8 cellular contexts compared by ENCODE assay signal in the genomic region with DNA sequence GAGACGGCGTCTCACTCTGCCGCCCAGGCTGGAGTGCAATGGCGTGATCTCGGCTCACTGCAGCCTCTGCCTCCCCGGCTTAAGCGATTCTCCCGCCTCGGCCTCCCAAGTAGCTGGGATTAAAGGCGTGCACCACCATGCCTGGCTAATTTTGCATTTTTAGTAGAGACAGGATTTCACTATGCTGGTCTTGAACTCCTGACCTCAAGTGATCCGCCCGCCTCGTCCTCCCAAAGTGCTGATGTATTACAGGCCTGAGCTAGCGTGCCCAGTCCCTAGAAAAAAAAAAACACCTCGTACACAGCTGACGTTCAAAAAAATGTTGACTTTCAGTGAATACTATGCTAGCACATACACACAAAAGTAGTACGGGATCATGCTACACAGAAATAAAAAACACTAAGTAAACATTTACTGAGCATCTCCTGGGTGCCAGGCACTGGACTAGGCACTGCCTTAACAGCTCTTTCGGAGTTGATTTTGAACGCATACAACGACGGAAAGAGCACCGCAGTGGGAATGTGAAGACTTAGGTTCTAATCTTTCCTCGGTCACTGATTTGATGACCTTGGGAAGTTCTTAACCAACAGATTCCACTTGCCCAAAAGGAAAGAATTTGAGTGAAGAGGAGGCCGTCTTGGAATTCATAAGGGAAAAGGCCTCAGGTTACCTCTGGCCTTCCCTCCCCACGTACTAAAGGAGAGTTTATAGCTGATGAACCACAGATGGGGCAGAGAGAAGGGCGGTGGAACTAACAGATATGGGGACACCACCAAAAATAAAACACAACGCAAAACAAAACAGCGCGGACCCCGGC. TPM values are rescaled to one million over a fixed set of nuclear protein-coding genes. Genes with fewer than 3 reads are reported as not detected.
DNase-seq lines count a peak whose midpoint lies in the region; ATAC-seq and TF ChIP-seq lines count a peak whose summit lies in the region.

No MANE protein-coding gene starts in this region.

- intact Hi-C loops in cardiac septum (cut with DNase I): loop anchor here (2.0 to 10.0 kb wide), 2 partner anchors 72 to 394 kb away; partner anchors contain the start of gene EFR3B

- no peaks in the 10 kb centered on the region for H3K9me3 ChIP-seq in cardiac muscle cell (ENCODE audit: low read depth)
- H3K9me3 ChIP-seq in WERI-Rb-1 (ENCODE audit: severe bottlenecking): no peaks in the 10 kb centered on the region

- TF ChIP-seq CTCF in cardiac muscle cell (IDR thresholded peaks at IDR 0.05; ENCODE audit: low read depth, low read length) (no peak), WERI-Rb-1 (IDR thresholded peaks at IDR 0.05; ENCODE audit: low read depth, low read length) (no peak), foreskin keratinocyte (conservative IDR thresholded peaks at IDR 0.05) (no peak), retinal pigment epithelial cell (conservative IDR thresholded peaks at IDR 0.05; ENCODE audit: low read depth, low read length) (no peak)

- ATAC-seq in foreskin keratinocyte (no peak), GM19023 (IDR thresholded peaks at IDR 0.05; ENCODE audit: unreplicated experiment) (no peak)

- DNase-seq in cardiac muscle cell (ENCODE audit: low read depth in 1 of 2, low spot score in 1 of 2): peak; percentile 44 to 51
- no peak for DNase-seq in cardiac septum (ENCODE audit: low spot score)
- no peak for DNase-seq in WERI-Rb-1
- DNase-seq in foreskin keratinocyte: peak; percentile 33 to 48
- no peak for DNase-seq in retinal pigment epithelial cell (ENCODE audit: low read depth)
- no peak for DNase-seq in stimulated activated CD4-positive, alpha-beta T cell treated with anti-CD3 and anti-CD28 coated beads, Interleukin-12 subunit alpha, Interleukin-12 subunit beta, amount 100 ng/mL, for 4 hours
- no peak for DNase-seq in NCI-H1694 (lab: John Stamatoyannopoulos, UW)

- H3K27ac ChIP-seq in cardiac muscle cell: peak overlapping the region; percentile 98
- H3K27ac ChIP-seq in WERI-Rb-1: peak overlapping the region; percentile 98
- peak overlapping the region; percentile 96 for H3K27ac ChIP-seq in foreskin keratinocyte

- no peaks in the 10 kb centered on the region for H3K27me3 ChIP-seq in cardiac muscle cell
- no peaks in the 10 kb centered on the region for H3K27me3 ChIP-seq in WERI-Rb-1 (ENCODE audit: insufficient read depth, low read depth, severe bottlenecking)
- no peaks in the 10 kb centered on the region for H3K27me3 ChIP-seq in foreskin keratinocyte

- H3K4me3 ChIP-seq in cardiac muscle cell (peak overlapping the region; percentile 65), WERI-Rb-1 (ENCODE audit: low read depth, low read length) (peak overlapping the region; percentile 97), retinal pigment epithelial cell (ENCODE audit: low read length) (peak overlapping the region; percentile 96)

- peaks cover 6% of the 10 kb centered on the region for H3K4me1 ChIP-seq in cardiac muscle cell (ENCODE audit: low read depth)
- H3K4me1 ChIP-seq in foreskin keratinocyte: peaks cover 10% of the 10 kb centered on the region

- H3K36me3 ChIP-seq in cardiac muscle cell (peaks cover 15% of the 10 kb centered on the region), WERI-Rb-1 (peaks cover 16% of the 10 kb centered on the region)

RNA-seq across cellular contexts. Expression of gene DNAJC27, which starts 1.1 kb away (rescaled TPM):
- total RNA-seq in cardiac muscle cell (8.3 and 11.3 TPM in 2 replicates), cardiac septum (11.2 TPM), foreskin keratinocyte (1.8 and 4.1 TPM in 2 replicates)
- polyA plus RNA-seq in cardiac muscle cell (7.4 and 9.3 TPM in 2 replicates), foreskin keratinocyte (0.49 and 0.62 TPM in 2 replicates)

RNA-seq across cellular contexts. Expression of gene ADCY3, which starts 50.7 kb away (rescaled TPM):
- total RNA-seq in cardiac muscle cell (9.2 and 9.9 TPM in 2 replicates), cardiac septum (15.4 TPM), foreskin keratinocyte (64.9 and 67.0 TPM in 2 replicates)
- polyA plus RNA-seq in cardiac muscle cell (2.3 and 6.3 TPM in 2 replicates), foreskin keratinocyte (51.2 and 55.8 TPM in 2 replicates)

Comparison
In these comparisons a context has a peak if more than half of its experiments do, and no peak if none do; other contexts are left out.
1. DNase-seq: peak in cardiac muscle cell (2 of 2) and foreskin keratinocyte (2 of 2); none in cardiac septum (single experiment), WERI-Rb-1 (single experiment), retinal pigment epithelial cell (single experiment), stimulated activated CD4-positive, alpha-beta T cell treated with anti-CD3 and anti-CD28 coated beads, Interleukin-12 subunit alpha, Interleukin-12 subunit beta, amount 100 ng/mL, for 4 hours (single experiment) and NCI-H1694 (single experiment).
2. Peak in every context shown above with its lines, with median percentiles within 50 percentile points of each other: H3K27ac ChIP-seq and H3K4me3 ChIP-seq.